ENCODE assay signal across 2 cellular contexts in the genomic region with DNA sequence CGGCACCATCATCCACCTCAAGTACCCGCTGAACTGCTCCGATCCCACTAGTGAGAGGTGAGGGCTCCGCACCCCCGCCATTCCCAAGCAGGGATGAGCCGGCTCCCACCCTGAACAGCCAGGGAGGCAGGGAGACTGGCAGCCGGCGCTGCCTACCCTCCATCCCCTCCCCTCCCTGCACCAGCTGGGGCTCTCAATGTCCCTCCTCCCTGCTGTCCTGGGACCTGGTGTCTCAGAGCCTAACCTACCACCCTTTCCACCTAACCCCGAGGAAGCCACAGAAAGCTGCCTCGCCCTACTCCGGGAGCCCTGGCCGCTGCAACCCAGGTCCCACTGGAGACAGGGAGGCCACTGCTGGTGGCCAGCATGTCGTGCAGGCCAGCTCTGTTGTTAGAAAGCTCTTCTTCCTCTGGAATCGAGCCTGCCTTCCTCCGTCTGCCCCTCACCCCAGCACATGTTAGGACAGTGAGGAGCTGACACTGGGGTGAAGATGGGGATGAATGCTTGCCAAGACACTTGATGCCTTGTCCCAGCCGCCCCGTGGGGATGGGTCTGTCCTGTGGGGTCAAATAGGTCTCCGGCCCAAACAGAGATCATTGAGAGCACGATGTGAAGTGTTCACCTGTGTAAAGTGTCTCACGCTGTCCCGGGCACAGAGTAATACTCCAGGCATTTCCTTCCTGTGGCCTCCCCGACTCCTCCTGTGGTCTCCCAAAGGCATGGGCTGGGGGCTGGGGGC.
TF ChIP-seq lines count a peak whose summit lies in the region.

No MANE protein-coding gene starts in this region.

TF ChIP-seq in GM23338, 12 proteins besides CTCF, POLR2A, EP300 and RAD21 (continued from another document):
- TF ChIP-seq, protein P1, sequence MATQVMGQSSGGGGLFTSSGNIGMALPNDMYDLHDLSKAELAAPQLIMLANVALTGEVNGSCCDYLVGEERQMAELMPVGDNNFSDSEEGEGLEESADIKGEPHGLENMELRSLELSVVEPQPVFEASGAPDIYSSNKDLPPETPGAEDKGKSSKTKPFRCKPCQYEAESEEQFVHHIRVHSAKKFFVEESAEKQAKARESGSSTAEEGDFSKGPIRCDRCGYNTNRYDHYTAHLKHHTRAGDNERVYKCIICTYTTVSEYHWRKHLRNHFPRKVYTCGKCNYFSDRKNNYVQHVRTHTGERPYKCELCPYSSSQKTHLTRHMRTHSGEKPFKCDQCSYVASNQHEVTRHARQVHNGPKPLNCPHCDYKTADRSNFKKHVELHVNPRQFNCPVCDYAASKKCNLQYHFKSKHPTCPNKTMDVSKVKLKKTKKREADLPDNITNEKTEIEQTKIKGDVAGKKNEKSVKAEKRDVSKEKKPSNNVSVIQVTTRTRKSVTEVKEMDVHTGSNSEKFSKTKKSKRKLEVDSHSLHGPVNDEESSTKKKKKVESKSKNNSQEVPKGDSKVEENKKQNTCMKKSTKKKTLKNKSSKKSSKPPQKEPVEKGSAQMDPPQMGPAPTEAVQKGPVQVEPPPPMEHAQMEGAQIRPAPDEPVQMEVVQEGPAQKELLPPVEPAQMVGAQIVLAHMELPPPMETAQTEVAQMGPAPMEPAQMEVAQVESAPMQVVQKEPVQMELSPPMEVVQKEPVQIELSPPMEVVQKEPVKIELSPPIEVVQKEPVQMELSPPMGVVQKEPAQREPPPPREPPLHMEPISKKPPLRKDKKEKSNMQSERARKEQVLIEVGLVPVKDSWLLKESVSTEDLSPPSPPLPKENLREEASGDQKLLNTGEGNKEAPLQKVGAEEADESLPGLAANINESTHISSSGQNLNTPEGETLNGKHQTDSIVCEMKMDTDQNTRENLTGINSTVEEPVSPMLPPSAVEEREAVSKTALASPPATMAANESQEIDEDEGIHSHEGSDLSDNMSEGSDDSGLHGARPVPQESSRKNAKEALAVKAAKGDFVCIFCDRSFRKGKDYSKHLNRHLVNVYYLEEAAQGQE (IDR thresholded peaks at IDR 0.05; ENCODE audit: unreplicated experiment), result no peak
- no peak for TF ChIP-seq EZH2 (IDR thresholded peaks at IDR 0.05; ENCODE audit: low read depth, unreplicated experiment)
- TF ChIP-seq, protein P2, sequence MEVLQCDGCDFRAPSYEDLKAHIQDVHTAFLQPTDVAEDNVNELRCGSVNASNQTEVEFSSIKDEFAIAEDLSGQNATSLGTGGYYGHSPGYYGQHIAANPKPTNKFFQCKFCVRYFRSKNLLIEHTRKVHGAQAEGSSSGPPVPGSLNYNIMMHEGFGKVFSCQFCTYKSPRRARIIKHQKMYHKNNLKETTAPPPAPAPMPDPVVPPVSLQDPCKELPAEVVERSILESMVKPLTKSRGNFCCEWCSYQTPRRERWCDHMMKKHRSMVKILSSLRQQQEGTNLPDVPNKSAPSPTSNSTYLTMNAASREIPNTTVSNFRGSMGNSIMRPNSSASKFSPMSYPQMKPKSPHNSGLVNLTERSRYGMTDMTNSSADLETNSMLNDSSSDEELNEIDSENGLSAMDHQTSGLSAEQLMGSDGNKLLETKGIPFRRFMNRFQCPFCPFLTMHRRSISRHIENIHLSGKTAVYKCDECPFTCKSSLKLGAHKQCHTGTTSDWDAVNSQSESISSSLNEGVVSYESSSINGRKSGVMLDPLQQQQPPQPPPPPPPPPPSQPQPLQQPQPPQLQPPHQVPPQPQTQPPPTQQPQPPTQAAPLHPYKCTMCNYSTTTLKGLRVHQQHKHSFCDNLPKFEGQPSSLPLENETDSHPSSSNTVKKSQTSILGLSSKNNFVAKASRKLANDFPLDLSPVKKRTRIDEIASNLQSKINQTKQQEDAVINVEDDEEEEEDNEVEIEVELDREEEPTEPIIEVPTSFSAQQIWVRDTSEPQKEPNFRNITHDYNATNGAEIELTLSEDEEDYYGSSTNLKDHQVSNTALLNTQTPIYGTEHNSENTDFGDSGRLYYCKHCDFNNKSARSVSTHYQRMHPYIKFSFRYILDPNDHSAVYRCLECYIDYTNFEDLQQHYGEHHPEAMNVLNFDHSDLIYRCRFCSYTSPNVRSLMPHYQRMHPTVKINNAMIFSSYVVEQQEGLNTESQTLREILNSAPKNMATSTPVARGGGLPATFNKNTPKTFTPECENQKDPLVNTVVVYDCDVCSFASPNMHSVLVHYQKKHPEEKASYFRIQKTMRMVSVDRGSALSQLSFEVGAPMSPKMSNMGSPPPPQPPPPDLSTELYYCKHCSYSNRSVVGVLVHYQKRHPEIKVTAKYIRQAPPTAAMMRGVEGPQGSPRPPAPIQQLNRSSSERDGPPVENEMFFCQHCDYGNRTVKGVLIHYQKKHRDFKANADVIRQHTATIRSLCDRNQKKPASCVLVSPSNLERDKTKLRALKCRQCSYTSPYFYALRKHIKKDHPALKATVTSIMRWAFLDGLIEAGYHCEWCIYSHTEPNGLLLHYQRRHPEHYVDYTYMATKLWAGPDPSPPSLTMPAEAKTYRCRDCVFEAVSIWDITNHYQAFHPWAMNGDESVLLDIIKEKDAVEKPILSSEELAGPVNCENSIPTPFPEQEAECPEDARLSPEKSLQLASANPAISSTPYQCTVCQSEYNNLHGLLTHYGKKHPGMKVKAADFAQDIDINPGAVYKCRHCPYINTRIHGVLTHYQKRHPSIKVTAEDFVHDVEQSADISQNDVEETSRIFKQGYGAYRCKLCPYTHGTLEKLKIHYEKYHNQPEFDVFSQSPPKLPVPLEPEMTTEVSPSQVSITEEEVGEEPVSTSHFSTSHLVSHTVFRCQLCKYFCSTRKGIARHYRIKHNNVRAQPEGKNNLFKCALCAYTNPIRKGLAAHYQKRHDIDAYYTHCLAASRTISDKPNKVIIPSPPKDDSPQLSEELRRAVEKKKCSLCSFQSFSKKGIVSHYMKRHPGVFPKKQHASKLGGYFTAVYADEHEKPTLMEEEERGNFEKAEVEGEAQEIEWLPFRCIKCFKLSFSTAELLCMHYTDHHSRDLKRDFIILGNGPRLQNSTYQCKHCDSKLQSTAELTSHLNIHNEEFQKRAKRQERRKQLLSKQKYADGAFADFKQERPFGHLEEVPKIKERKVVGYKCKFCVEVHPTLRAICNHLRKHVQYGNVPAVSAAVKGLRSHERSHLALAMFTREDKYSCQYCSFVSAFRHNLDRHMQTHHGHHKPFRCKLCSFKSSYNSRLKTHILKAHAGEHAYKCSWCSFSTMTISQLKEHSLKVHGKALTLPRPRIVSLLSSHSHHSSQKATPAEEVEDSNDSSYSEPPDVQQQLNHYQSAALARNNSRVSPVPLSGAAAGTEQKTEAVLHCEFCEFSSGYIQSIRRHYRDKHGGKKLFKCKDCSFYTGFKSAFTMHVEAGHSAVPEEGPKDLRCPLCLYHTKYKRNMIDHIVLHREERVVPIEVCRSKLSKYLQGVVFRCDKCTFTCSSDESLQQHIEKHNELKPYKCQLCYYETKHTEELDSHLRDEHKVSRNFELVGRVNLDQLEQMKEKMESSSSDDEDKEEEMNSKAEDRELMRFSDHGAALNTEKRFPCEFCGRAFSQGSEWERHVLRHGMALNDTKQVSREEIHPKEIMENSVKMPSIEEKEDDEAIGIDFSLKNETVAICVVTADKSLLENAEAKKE (CRISPR knock-in tag; IDR thresholded peaks at IDR 0.05), result no peak
- no peak for TF ChIP-seq NANOG (IDR thresholded peaks at IDR 0.05; ENCODE audit: borderline replicate concordance)
- no peak for TF ChIP-seq POLR2AphosphoS5 (IDR thresholded peaks at IDR 0.05; ENCODE audit: low read depth)
- TF ChIP-seq JUNB (IDR thresholded peaks at IDR 0.05; ENCODE audit: unreplicated experiment), result no peak
- TF ChIP-seq ZNF331 (CRISPR knock-in tag; IDR thresholded peaks at IDR 0.05; ENCODE audit: low read depth), result no peak

TF ChIP-seq in WTC11, 78 proteins besides CTCF, POLR2A, EP300 and RAD21 (continued from another document and continues in another):
- TF ChIP-seq, protein P3, sequence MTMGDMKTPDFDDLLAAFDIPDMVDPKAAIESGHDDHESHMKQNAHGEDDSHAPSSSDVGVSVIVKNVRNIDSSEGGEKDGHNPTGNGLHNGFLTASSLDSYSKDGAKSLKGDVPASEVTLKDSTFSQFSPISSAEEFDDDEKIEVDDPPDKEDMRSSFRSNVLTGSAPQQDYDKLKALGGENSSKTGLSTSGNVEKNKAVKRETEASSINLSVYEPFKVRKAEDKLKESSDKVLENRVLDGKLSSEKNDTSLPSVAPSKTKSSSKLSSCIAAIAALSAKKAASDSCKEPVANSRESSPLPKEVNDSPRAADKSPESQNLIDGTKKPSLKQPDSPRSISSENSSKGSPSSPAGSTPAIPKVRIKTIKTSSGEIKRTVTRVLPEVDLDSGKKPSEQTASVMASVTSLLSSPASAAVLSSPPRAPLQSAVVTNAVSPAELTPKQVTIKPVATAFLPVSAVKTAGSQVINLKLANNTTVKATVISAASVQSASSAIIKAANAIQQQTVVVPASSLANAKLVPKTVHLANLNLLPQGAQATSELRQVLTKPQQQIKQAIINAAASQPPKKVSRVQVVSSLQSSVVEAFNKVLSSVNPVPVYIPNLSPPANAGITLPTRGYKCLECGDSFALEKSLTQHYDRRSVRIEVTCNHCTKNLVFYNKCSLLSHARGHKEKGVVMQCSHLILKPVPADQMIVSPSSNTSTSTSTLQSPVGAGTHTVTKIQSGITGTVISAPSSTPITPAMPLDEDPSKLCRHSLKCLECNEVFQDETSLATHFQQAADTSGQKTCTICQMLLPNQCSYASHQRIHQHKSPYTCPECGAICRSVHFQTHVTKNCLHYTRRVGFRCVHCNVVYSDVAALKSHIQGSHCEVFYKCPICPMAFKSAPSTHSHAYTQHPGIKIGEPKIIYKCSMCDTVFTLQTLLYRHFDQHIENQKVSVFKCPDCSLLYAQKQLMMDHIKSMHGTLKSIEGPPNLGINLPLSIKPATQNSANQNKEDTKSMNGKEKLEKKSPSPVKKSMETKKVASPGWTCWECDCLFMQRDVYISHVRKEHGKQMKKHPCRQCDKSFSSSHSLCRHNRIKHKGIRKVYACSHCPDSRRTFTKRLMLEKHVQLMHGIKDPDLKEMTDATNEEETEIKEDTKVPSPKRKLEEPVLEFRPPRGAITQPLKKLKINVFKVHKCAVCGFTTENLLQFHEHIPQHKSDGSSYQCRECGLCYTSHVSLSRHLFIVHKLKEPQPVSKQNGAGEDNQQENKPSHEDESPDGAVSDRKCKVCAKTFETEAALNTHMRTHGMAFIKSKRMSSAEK (CRISPR knock-in tag; IDR thresholded peaks at IDR 0.05; ENCODE audit: borderline replicate concordance), result no peak
- TF ChIP-seq KAT7 (CRISPR knock-in tag; IDR thresholded peaks at IDR 0.05; ENCODE audit: borderline replicate concordance) (no peak), TP53 (CRISPR knock-in tag; IDR thresholded peaks at IDR 0.05) (no peak), TEAD4 (CRISPR knock-in tag; IDR thresholded peaks at IDR 0.05) (no peak), ZNF232 (CRISPR knock-in tag; IDR thresholded peaks at IDR 0.05) (no peak), NR1H2 (CRISPR knock-in tag; IDR thresholded peaks at IDR 0.05) (no peak), SMAD3 (CRISPR knock-in tag; IDR thresholded peaks at IDR 0.05; ENCODE audit: borderline replicate concordance) (no peak), JAZF1 (CRISPR knock-in tag; IDR thresholded peaks at IDR 0.05) (no peak)
- TF ChIP-seq, protein P4, sequence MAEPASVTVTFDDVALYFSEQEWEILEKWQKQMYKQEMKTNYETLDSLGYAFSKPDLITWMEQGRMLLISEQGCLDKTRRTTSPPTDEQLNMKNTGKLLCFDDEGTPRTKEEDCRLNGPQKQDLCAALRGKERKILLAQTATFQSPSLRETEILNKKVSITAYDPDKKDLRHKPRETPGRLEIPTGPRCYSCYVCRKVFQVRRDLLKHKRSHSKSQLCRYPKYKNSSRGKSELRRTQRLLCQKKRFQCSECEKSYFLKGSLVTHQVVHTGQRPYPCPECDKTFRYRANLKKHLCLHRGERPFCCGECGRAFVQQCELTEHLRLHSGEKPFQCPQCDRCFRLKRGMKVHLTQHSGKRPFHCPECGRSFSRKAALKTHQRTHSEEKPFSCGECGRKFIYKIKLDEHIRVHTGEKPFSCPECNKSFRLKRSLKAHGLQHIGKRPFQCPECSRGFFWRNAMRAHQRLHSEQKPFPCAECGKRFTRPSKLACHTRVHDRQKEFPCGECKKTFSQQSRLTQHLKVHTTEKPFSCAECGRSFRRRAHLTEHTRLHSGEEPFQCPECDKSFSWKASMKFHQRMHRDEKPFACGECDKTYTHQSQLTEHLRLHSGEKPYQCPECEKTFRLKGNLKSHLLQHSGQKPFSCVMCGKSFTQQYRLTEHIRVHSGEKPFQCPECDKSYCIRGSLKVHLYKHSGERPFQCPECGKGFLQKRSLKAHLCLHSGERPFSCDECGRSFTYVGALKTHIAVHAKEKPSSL (CRISPR knock-in tag; conservative IDR thresholded peaks at IDR 0.05), result no peak
- TF ChIP-seq, protein P5, sequence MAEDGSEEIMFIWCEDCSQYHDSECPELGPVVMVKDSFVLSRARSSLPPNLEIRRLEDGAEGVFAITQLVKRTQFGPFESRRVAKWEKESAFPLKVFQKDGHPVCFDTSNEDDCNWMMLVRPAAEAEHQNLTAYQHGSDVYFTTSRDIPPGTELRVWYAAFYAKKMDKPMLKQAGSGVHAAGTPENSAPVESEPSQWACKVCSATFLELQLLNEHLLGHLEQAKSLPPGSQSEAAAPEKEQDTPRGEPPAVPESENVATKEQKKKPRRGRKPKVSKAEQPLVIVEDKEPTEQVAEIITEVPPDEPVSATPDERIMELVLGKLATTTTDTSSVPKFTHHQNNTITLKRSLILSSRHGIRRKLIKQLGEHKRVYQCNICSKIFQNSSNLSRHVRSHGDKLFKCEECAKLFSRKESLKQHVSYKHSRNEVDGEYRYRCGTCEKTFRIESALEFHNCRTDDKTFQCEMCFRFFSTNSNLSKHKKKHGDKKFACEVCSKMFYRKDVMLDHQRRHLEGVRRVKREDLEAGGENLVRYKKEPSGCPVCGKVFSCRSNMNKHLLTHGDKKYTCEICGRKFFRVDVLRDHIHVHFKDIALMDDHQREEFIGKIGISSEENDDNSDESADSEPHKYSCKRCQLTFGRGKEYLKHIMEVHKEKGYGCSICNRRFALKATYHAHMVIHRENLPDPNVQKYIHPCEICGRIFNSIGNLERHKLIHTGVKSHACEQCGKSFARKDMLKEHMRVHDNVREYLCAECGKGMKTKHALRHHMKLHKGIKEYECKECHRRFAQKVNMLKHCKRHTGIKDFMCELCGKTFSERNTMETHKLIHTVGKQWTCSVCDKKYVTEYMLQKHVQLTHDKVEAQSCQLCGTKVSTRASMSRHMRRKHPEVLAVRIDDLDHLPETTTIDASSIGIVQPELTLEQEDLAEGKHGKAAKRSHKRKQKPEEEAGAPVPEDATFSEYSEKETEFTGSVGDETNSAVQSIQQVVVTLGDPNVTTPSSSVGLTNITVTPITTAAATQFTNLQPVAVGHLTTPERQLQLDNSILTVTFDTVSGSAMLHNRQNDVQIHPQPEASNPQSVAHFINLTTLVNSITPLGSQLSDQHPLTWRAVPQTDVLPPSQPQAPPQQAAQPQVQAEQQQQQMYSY (CRISPR knock-in tag; IDR thresholded peaks at IDR 0.05), result no peak
- TF ChIP-seq, protein P6, sequence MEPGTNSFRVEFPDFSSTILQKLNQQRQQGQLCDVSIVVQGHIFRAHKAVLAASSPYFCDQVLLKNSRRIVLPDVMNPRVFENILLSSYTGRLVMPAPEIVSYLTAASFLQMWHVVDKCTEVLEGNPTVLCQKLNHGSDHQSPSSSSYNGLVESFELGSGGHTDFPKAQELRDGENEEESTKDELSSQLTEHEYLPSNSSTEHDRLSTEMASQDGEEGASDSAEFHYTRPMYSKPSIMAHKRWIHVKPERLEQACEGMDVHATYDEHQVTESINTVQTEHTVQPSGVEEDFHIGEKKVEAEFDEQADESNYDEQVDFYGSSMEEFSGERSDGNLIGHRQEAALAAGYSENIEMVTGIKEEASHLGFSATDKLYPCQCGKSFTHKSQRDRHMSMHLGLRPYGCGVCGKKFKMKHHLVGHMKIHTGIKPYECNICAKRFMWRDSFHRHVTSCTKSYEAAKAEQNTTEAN (CRISPR knock-in tag; IDR thresholded peaks at IDR 0.05), result no peak
- TF ChIP-seq, protein P7, sequence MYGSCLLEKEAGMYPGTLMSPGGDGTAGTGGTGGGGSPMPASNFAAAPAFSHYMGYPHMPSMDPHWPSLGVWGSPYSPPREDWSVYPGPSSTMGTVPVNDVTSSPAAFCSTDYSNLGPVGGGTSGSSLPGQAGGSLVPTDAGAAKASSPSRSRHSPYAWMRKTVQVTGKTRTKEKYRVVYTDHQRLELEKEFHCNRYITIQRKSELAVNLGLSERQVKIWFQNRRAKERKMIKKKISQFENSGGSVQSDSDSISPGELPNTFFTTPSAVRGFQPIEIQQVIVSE (CRISPR knock-in tag; IDR thresholded peaks at IDR 0.05; ENCODE audit: borderline replicate concordance), result no peak
